9 cellular contexts compared by ENCODE assay signal in genomic region chrX:135543924-135544323, GRCh38. TPM values are rescaled to one million over a fixed set of nuclear protein-coding genes. Genes with fewer than 3 reads are reported as not detected.
DNase-seq lines count a peak whose midpoint lies in the region; ATAC-seq and TF ChIP-seq lines count a peak whose summit lies in the region.
"Had no signal": no experiment of that assay in that cellular context is flagged by ENCODE, and none has a peak within 500 bp of the region (broad histone marks: within the 10 kb centered on the region; RNA-seq: fewer than 3 reads in every experiment).

No MANE protein-coding gene starts in this region.

- H3K4me1 ChIP-seq in neural progenitor cell: no peaks in the 10 kb centered on the region

- H3K36me3 ChIP-seq in neural progenitor cell: no peaks in the 10 kb centered on the region

- H2AFZ ChIP-seq in neural progenitor cell (replicated peaks): no peak overlapping the region

- peaks cover 30% of the 10 kb centered on the region for H3K4me1 Mint-ChIP-seq in activated CD4-positive, alpha-beta T cell treated with anti-CD3 and anti-CD28 coated beads, Interleukin-2, amount 10 ng/mL, durations not matched to agents 7 days and 5 days
- H3K4me1 Mint-ChIP-seq in neural progenitor cell: peaks cover 8% of the 10 kb centered on the region

- H4K20me1 ChIP-seq in neural progenitor cell (ENCODE audit: low read depth): no peaks in the 10 kb centered on the region

- H3K27ac Mint-ChIP-seq in activated CD4-positive, alpha-beta T cell treated with anti-CD3 and anti-CD28 coated beads, Interleukin-2, amount 10 ng/mL, durations not matched to agents 7 days and 5 days: no peak overlapping the region
- H3K27ac Mint-ChIP-seq in neural progenitor cell: no peak overlapping the region

- CTCF ChIA-PET in activated CD4-positive, alpha-beta T cell treated with anti-CD3 and anti-CD28 coated beads, Interleukin-2, amount 10 ng/mL, durations not matched to agents 7 days and 5 days (lab: Charles Lee): interaction anchor here (0.5 kb wide), 1 partner anchor 1951 kb away, joined by 3 read pairs; no protein-coding TSS in a partner anchor

- H3K4me2 ChIP-seq in neural progenitor cell: no peak overlapping the region

- ATAC-seq in GM21786 (IDR thresholded peaks at IDR 0.05; ENCODE audit: unreplicated experiment) (peak; percentile 43), HG03469 (IDR thresholded peaks at IDR 0.05; ENCODE audit: unreplicated experiment) (no peak)

- H3K79me2 ChIP-seq in neural progenitor cell (ENCODE audit: low read depth): no peaks in the 10 kb centered on the region

- peak; percentile 47 for TF ChIP-seq CTCF in neural progenitor cell (IDR thresholded peaks at IDR 0.05)

- H3F3A ChIP-seq in neural progenitor cell (ENCODE audit: low read depth): no peaks in the 10 kb centered on the region

- no peaks in the 10 kb centered on the region for H3K27me3 ChIP-seq in neural progenitor cell

- no peak overlapping the region for H3K4me3 ChIP-seq in neural progenitor cell

- H3K9me3 Mint-ChIP-seq in activated CD4-positive, alpha-beta T cell treated with anti-CD3 and anti-CD28 coated beads, Interleukin-2, amount 10 ng/mL, durations not matched to agents 7 days and 5 days: no peaks in the 10 kb centered on the region
- no peaks in the 10 kb centered on the region for H3K9me3 Mint-ChIP-seq in neural progenitor cell

- POLR2A ChIA-PET in activated CD4-positive, alpha-beta T cell treated with anti-CD3 and anti-CD28 coated beads, Interleukin-2, amount 10 ng/mL, durations not matched to agents 7 days and 5 days (lab: Charles Lee): no interaction called here

- H3K36me3 Mint-ChIP-seq in activated CD4-positive, alpha-beta T cell treated with anti-CD3 and anti-CD28 coated beads, Interleukin-2, amount 10 ng/mL, durations not matched to agents 7 days and 5 days (ENCODE audit: low read depth): peaks cover 15% of the 10 kb centered on the region
- H3K36me3 Mint-ChIP-seq in neural progenitor cell: no peaks in the 10 kb centered on the region

- no peak overlapping the region for H3K9ac ChIP-seq in neural progenitor cell

- DNase-seq in DMS 273 (lab: John Stamatoyannopoulos, UW; ENCODE audit: unreplicated experiment) (peak; percentile 40), DMS 273 treated with DMSO at 0.1 percent for 48 hours (lab: John Stamatoyannopoulos, UW) (no peak), neural progenitor cell (ENCODE audit: low spot score) (peak; percentile 13), NCI-H2029 (lab: John Stamatoyannopoulos, UW) (no peak), NCI-H2107 treated with DMSO at 0.1 percent for 48 hours (lab: John Stamatoyannopoulos, UW; ENCODE audit: unreplicated experiment) (no peak)
- peak; percentile 29 for DNase-seq in activated CD4-positive, alpha-beta T cell treated with anti-CD3 and anti-CD28 coated beads, Interleukin-2, amount 10 ng/mL, durations not matched to agents 7 days and 5 days
- DNase-seq: head of caudate nucleus had no signal

- H3K27ac ChIP-seq in neural progenitor cell: no peak overlapping the region

- H3K9me3 ChIP-seq in neural progenitor cell (ENCODE audit: low read depth): no peaks in the 10 kb centered on the region

- H3K27me3 Mint-ChIP-seq in activated CD4-positive, alpha-beta T cell treated with anti-CD3 and anti-CD28 coated beads, Interleukin-2, amount 10 ng/mL, durations not matched to agents 7 days and 5 days: no peaks in the 10 kb centered on the region
- no peaks in the 10 kb centered on the region for H3K27me3 Mint-ChIP-seq in neural progenitor cell (ENCODE audit: insufficient read depth, low read depth)

- no peak overlapping the region for H3K4me3 Mint-ChIP-seq in activated CD4-positive, alpha-beta T cell treated with anti-CD3 and anti-CD28 coated beads, Interleukin-2, amount 10 ng/mL, durations not matched to agents 7 days and 5 days
- H3K4me3 Mint-ChIP-seq in neural progenitor cell: no peak overlapping the region

RNA-seq across cellular contexts. Expression of gene INTS6L, which starts 23.5 kb away (rescaled TPM):
- 10 to 100 TPM; 30.1 to 32.5 TPM for total RNA-seq in activated CD4-positive, alpha-beta T cell treated with anti-CD3 and anti-CD28 coated beads, Interleukin-2, amount 10 ng/mL, durations not matched to agents 7 days and 5 days
- total RNA-seq in neural progenitor cell (ENCODE audit: low replicate concordance): 10.4 and 18.3 TPM in 2 replicates

Comparison
In these comparisons a context has a peak if more than half of its experiments do, and no peak if none do; other contexts are left out.
1. DNase-seq: peak in DMS 273 (single experiment), activated CD4-positive, alpha-beta T cell treated with anti-CD3 and anti-CD28 coated beads, Interleukin-2, amount 10 ng/mL, durations not matched to agents 7 days and 5 days (single experiment) and neural progenitor cell (single experiment); none in DMS 273 treated with DMSO at 0.1 percent for 48 hours (single experiment), NCI-H2029 (single experiment) and NCI-H2107 treated with DMSO at 0.1 percent for 48 hours (single experiment).